Comparison of ENCODE assay signal across 22 cellular contexts in the genomic region with DNA sequence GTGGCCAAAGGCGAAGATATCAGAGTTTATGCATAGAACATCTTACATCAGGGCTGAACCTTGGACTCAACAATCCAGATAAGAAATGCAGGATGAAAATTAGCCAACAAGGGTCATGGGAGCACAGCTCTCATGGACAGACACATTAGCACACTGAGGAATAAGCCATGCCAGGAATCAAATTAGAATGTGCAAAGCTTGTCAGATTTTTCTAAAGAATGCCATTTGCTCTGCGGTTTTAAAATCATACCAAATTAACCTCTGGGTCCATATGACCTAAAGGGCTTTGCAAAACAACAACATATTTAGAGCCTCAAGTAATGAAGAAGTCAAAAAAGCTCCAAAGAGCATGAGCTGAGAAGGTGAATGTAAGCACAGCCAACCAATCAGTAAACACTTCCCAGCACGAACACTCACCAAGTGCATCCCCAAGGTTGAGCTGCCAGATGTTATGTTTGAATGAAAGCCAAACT.
DNase-seq lines count a peak whose midpoint lies in the region; ATAC-seq, FAIRE-seq and TF ChIP-seq lines count a peak whose summit lies in the region.
"Had no signal": no experiment of that assay in that cellular context is flagged by ENCODE, and none has a peak within 500 bp of the region (broad histone marks: within the 10 kb centered on the region; RNA-seq: fewer than 3 reads in every experiment).

No MANE protein-coding gene starts in this region.

- intact Hi-C loops in HepG2 (cut with micrococcal nuclease; ENCODE audit: unreplicated experiment) (no loop called here), ascending aorta (cut with DNase I) (no loop called here)

- H3K4me3 ChIP-seq in liver (ENCODE audit: low read depth in 1 of 3, low read length in 3 of 3) = no peak overlapping the region
- H3K4me3 ChIP-seq in HepG2 (replicated peaks in 1 of 3; ENCODE audit: insufficient read depth in 1 of 3, low read depth in 2 of 3, low read length in 3 of 3) = no peak overlapping the region
- no peak overlapping the region for H3K4me3 ChIP-seq in fibroblast of pulmonary artery (replicated peaks; ENCODE audit: low read depth, low read length)
- no peak overlapping the region for H3K4me3 ChIP-seq in ascending aorta
- H3K4me3 ChIP-seq: gastroesophageal sphincter, GM12878, HAP-1, SJSA1 had no signal

- no peaks in the 10 kb centered on the region for H3K27me3 ChIP-seq in liver (ENCODE audit: control insufficient read depth in 4 of 4, insufficient read depth in 4 of 4, low read length in 3 of 4)
- no peaks in the 10 kb centered on the region for H3K27me3 ChIP-seq in HepG2 (ENCODE audit: control insufficient read depth in 1 of 2, insufficient read depth in 2 of 2, low read length in 2 of 2)
- H3K27me3 ChIP-seq in ascending aorta = no peaks in the 10 kb centered on the region
- H3K27me3 ChIP-seq: gastroesophageal sphincter, SJSA1 had no signal

- DNase-seq in HepG2 (ENCODE audit: low spot score) (no peak), fibroblast of pulmonary artery (ENCODE audit: low read depth) (peak; percentile 36), mucosa of gallbladder (ENCODE audit: low spot score) (peak; percentile 65), anterior cingulate cortex (lab: John Stamatoyannopoulos, UW) (no peak), ascending aorta (ENCODE audit: low spot score in 2 of 2) (no peak), RWPE1 (ENCODE audit: low spot score) (no peak)
- no peak for DNase-seq in activated CD4-positive, alpha-beta T cell treated with anti-CD3 and anti-CD28 coated beads, Interleukin-2, amount 50 U/mL, for 48 hours
- DNase-seq: activated CD4-positive, alpha-beta memory T cell treated with anti-CD3 and anti-CD28 coated beads, Interleukin-2, amount 10 ng/mL, durations not matched to agents 7 days and 5 days; activated naive CD4-positive, alpha-beta T cell treated with anti-CD3 and anti-CD28 coated beads, Interleukin-2, amount 50 U/mL, for 16 hours; activated T-cell treated with anti-CD3 and anti-CD28 coated beads, Interleukin-2, amount 50 U/mL, for 4 hours; GF-D8; naive thymus-derived CD4-positive, alpha-beta T cell; NCI-H1417 treated with DMSO at 0.1 percent for 48 hours; PC-3 had no signal

- TF ChIP-seq POLR2A in HepG2 (IDR thresholded peaks at IDR 0.05; ENCODE audit: insufficient read depth in 1 of 2, low read depth in 2 of 2, low read length in 2 of 2) = no peak

- H4K20me1 ChIP-seq in HepG2 (ENCODE audit: insufficient read depth, low read length) = no peaks in the 10 kb centered on the region

- no peak for ATAC-seq in HepG2
- ATAC-seq: activated T-cell treated with anti-CD3 and anti-CD28 coated beads, Interleukin-2, amount 50 U/mL, for 4 hours; gastroesophageal sphincter; GM12878; naive thymus-derived CD4-positive, alpha-beta T cell; PC-3 had no signal

- POLR2A ChIA-PET in HepG2 (lab: Yijun Ruan, JAX) (no interaction called here), RWPE1 (lab: Yijun Ruan, JAX; ENCODE audit: low non-redundant PET) (no interaction called here)

- TF ChIP-seq RAD21 in liver (IDR thresholded peaks at IDR 0.05) = no peak
- TF ChIP-seq RAD21 in HepG2 (CRISPR knock-in tag; IDR thresholded peaks at IDR 0.05) = no peak

- H3K79me2 ChIP-seq in HepG2 (ENCODE audit: insufficient read depth, low read length) = no peaks in the 10 kb centered on the region

- H3K9me3 ChIP-seq in liver (ENCODE audit: control insufficient read depth in 4 of 4, low read length in 3 of 4) (no peaks in the 10 kb centered on the region), HepG2 (ENCODE audit: low read length) (peaks cover 55% of the 10 kb centered on the region), ascending aorta (no peaks in the 10 kb centered on the region)
- H3K9me3 ChIP-seq: gastroesophageal sphincter, HAP-1, SJSA1 had no signal

- H3K36me3 ChIP-seq in liver (ENCODE audit: control insufficient read depth in 4 of 4, insufficient read depth in 3 of 4, low read depth in 1 of 4, low read length in 3 of 4) (no peaks in the 10 kb centered on the region), HepG2 (replicated peaks in 1 of 2; ENCODE audit: control insufficient read depth in 1 of 2, insufficient read depth in 2 of 2, low read length in 2 of 2) (no peaks in the 10 kb centered on the region), ascending aorta (no peaks in the 10 kb centered on the region)
- H3K36me3 ChIP-seq: gastroesophageal sphincter, SJSA1, WERI-Rb-1 had no signal

- TF ChIP-seq EP300 in HepG2 (IDR thresholded peaks at IDR 0.05; ENCODE audit: low read depth in 2 of 2, low read length in 2 of 2) (no peak), HepG2 (CRISPR knock-in tag; IDR thresholded peaks at IDR 0.05; ENCODE audit: borderline replicate concordance) (no peak)

- no peak overlapping the region for H2AFZ ChIP-seq in HepG2 (ENCODE audit: low read length)

- H3K27ac ChIP-seq in liver (ENCODE audit: low read depth in 1 of 2, low read length in 2 of 2) (no peak overlapping the region), HepG2 (ENCODE audit: extremely low read length, insufficient read depth, low read length) (no peak overlapping the region), ascending aorta (peak overlapping the region in 1 of 2 donors; percentile 37), RWPE1 (no peak overlapping the region)
- H3K27ac ChIP-seq: C4-2B, gastroesophageal sphincter, SJSA1, WERI-Rb-1 had no signal

- H3K9ac ChIP-seq in liver (ENCODE audit: low read depth in 1 of 2, low read length in 2 of 2) (no peak overlapping the region), HepG2 (ENCODE audit: insufficient read depth, low read depth, low read length) (no peak overlapping the region)

- FAIRE-seq in HepG2 (lab: Jason Lieb, UNC) = no peak
- FAIRE-seq: GM12878, urothelium cell line had no signal

- H3K4me2 ChIP-seq in HepG2 (ENCODE audit: low read depth, low read length) = no peak overlapping the region

- CTCF ChIA-PET in HepG2 (lab: Yijun Ruan, JAX; ENCODE audit: low intra/inter-chr PET ratio, low total read pairs) = no interaction called here
- CTCF ChIA-PET in RWPE1 (lab: Yijun Ruan, JAX) = no interaction called here

- in situ Hi-C loops in HepG2 (cut with HindIII; ENCODE audit: extremely low pct_ligation_motif_present, low pct_unique_long_range_greater_than_20kb) = no loop called here

- TF ChIP-seq CTCF in liver (IDR thresholded peaks at IDR 0.05; ENCODE audit: low read depth, low read length, missing input control) = no peak
- no peak for TF ChIP-seq CTCF in HepG2 (CRISPR knock-in tag; IDR thresholded peaks at IDR 0.05)
- no peak for TF ChIP-seq CTCF in fibroblast of pulmonary artery (IDR thresholded peaks at IDR 0.05; ENCODE audit: low read length, missing control alignments)
- no peak for TF ChIP-seq CTCF in ascending aorta (IDR thresholded peaks at IDR 0.05)
- TF ChIP-seq CTCF in RWPE1 (conservative IDR thresholded peaks at IDR 0.05; ENCODE audit: low read depth) = no peak

- 25% methylated on average over 3 of the region's 3 CpGs for WGBS in liver
- WGBS in HepG2 (ENCODE audit: low lambda C conversion rate) = 7% methylated on average over 3 of the region's 3 CpGs

- BruUV-seq in HepG2 (replicated peaks; lab: Mats Ljungman, UMichigan) = no TSS peak

- H3K4me1 ChIP-seq in liver (ENCODE audit: control insufficient read depth in 4 of 4, insufficient read depth in 4 of 4, low read length in 3 of 4) = peaks cover 0 to 16% (median 11%) of the 10 kb centered on the region in 4 donors
- H3K4me1 ChIP-seq in HepG2 (ENCODE audit: insufficient read depth, low read length) = no peaks in the 10 kb centered on the region
- peaks cover 0 to 8% of the 10 kb centered on the region in 2 donors for H3K4me1 ChIP-seq in ascending aorta
- H3K4me1 ChIP-seq: HAP-1, SJSA1 had no signal

TF ChIP-seq in HepG2, 621 proteins besides CTCF, POLR2A, EP300 and RAD21:
- TF ChIP-seq CEBPG (CRISPR knock-in tag; IDR thresholded peaks at IDR 0.05) (no peak), ZNF331 (CRISPR knock-in tag; IDR thresholded peaks at IDR 0.05) (no peak), MYNN (CRISPR knock-in tag; IDR thresholded peaks at IDR 0.05; ENCODE audit: low read depth) (no peak), MEIS2 (CRISPR knock-in tag; IDR thresholded peaks at IDR 0.05) (no peak), CREM (IDR thresholded peaks at IDR 0.05) (no peak), CREM (CRISPR knock-in tag; IDR thresholded peaks at IDR 0.05) (no peak), ZNF547 (CRISPR knock-in tag; IDR thresholded peaks at IDR 0.05) (no peak), MAF1 (CRISPR knock-in tag; IDR thresholded peaks at IDR 0.05; ENCODE audit: borderline replicate concordance) (no peak), SSRP1 (CRISPR knock-in tag; IDR thresholded peaks at IDR 0.05) (no peak), ZNF766 (CRISPR knock-in tag; IDR thresholded peaks at IDR 0.05; ENCODE audit: borderline replicate concordance) (no peak), ZIK1 (CRISPR knock-in tag; IDR thresholded peaks at IDR 0.05; ENCODE audit: borderline replicate concordance, low read depth) (no peak), CBX1 (IDR thresholded peaks at IDR 0.05; ENCODE audit: low read depth) (no peak), ISL2 (CRISPR knock-in tag; IDR thresholded peaks at IDR 0.05) (no peak), SMARCE1 (IDR thresholded peaks at IDR 0.05; ENCODE audit: borderline replicate concordance) (no peak)
- TF ChIP-seq, protein P1, sequence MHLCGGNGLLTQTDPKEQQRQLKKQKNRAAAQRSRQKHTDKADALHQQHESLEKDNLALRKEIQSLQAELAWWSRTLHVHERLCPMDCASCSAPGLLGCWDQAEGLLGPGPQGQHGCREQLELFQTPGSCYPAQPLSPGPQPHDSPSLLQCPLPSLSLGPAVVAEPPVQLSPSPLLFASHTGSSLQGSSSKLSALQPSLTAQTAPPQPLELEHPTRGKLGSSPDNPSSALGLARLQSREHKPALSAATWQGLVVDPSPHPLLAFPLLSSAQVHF (CRISPR knock-in tag; IDR thresholded peaks at IDR 0.05) = no peak

Comparison
In these comparisons a context has a peak if more than half of its experiments do, and no peak if none do; other contexts are left out.
1. DNase-seq: peak in fibroblast of pulmonary artery (single experiment) and mucosa of gallbladder (single experiment); none in HepG2 (single experiment), anterior cingulate cortex (0 of 58), activated CD4-positive, alpha-beta T cell treated with anti-CD3 and anti-CD28 coated beads, Interleukin-2, amount 50 U/mL, for 48 hours (0 of 2), ascending aorta (0 of 2) and RWPE1 (single experiment).